In the genomic region with DNA sequence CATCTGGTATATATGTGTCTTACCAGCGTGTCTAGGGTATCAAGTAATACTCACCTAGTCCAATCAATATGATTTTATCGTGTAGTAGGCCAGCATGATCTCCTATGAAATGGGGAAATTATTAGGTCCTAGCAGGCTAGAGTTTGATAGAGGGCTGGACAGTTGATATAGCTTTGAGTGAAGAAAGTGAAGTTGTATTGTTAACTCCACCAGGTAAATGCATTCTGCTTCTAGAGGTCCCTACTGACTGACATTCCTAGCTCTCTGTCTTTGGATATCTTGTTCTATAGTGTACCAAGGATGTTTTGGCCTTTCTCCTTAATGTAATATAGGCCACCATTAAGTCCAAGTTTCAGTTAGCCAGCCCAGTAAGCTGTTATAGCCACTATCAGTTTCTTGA, we compare ENCODE assay signal across 27 cellular contexts.
"Had no signal": no experiment of that assay in that cellular context is flagged by ENCODE, and none has a peak within 500 bp of the region (broad histone marks: within the 10 kb centered on the region; RNA-seq: fewer than 3 reads in every experiment).

No MANE protein-coding gene starts in this region.

- H3K27ac ChIP-seq: ovary, parathyroid adenoma, psoas muscle, right lobe of liver, sigmoid colon, suprapubic skin, testis, upper lobe of left lung, vagina had no signal

- DNase-seq: naive thymus-derived CD4-positive, alpha-beta T cell; natural killer cell; occipital lobe; ovary; posterior cingulate gyrus; psoas muscle; right cardiac atrium; right lobe of liver; sigmoid colon; small intestine; stimulated activated CD4-positive, alpha-beta T cell treated with anti-CD3 and anti-CD28 coated beads, Interleukin-1b, Interleukin-23, amount 100 ng/mL, for 48 hours; stimulated activated CD4-positive, alpha-beta T cell treated with anti-CD3 and anti-CD28 coated beads, Interleukin-4, amount 100 ng/mL, for 1 hour; stimulated activated CD4-positive, alpha-beta T cell treated with anti-CD3 and anti-CD28 coated beads, Interleukin-4, amount 100 ng/mL, for 4 hours; stimulated activated CD8-positive, alpha-beta memory T cell treated with anti-CD3 and anti-CD28 coated beads, Interleukin-4, amount 100 ng/mL, for 48 hours; stimulated activated naive CD4-positive, alpha-beta T cell; stimulated activated naive CD8-positive, alpha-beta T cell treated with anti-CD3 and anti-CD28 coated beads, Interleukin-15, amount 100 ng/mL, for 72 hours; stimulated activated naive CD8-positive, alpha-beta T cell treated with anti-CD3 and anti-CD28 coated beads, Interleukin-15, Interleukin-2, amounts not matched to agents 100 U/mL and 50 U/mL, for 24 hours; substantia nigra; testis; upper lobe of left lung had no signal

- H3K9me3 Mint-ChIP-seq: naive thymus-derived CD4-positive, alpha-beta T cell; natural killer cell; nephron; stimulated activated memory B cell treated with anti-CD40 and anti-IgM and Interleukin-4, amounts not matched to agents 10 μg/mL and 1 μg/mL and 100 μg/mL, for 72 hours; stimulated activated naive CD8-positive, alpha-beta T cell treated with anti-CD3 and anti-CD28 coated beads, Interleukin-15, amount 100 ng/mL, for 72 hours had no signal

- H3K36me3 Mint-ChIP-seq: naive thymus-derived CD4-positive, alpha-beta T cell; natural killer cell; stimulated activated memory B cell treated with anti-CD40 and anti-IgM and Interleukin-4, amounts not matched to agents 10 μg/mL and 1 μg/mL and 100 μg/mL, for 72 hours had no signal

- H3K27me3 Mint-ChIP-seq: stimulated activated memory B cell treated with anti-CD40 and anti-IgM and Interleukin-4, amounts not matched to agents 10 μg/mL and 1 μg/mL and 100 μg/mL, for 72 hours; stimulated activated naive CD8-positive, alpha-beta T cell treated with anti-CD3 and anti-CD28 coated beads, Interleukin-15, amount 100 ng/mL, for 72 hours had no signal

- ATAC-seq: naive thymus-derived CD4-positive, alpha-beta T cell; natural killer cell; psoas muscle; right cardiac atrium; right lobe of liver; stimulated activated memory B cell treated with anti-CD40 and anti-IgM and Interleukin-4, amounts not matched to agents 10 μg/mL and 1 μg/mL and 100 μg/mL, for 72 hours; stimulated activated naive CD8-positive, alpha-beta T cell treated with anti-CD3 and anti-CD28 coated beads, Interleukin-15, amount 100 ng/mL, for 72 hours; stimulated activated naive CD8-positive, alpha-beta T cell treated with anti-CD3 and anti-CD28 coated beads, Interleukin-15, Interleukin-2, amounts not matched to agents 100 U/mL and 50 U/mL, for 24 hours had no signal

- H3K79me2 ChIP-seq: parathyroid adenoma had no signal

- H3K9me3 ChIP-seq: ovary, psoas muscle, right lobe of liver, sigmoid colon, suprapubic skin, testis, tibial nerve, upper lobe of left lung, vagina had no signal

- H3K27me3 ChIP-seq: ovary, right lobe of liver, sigmoid colon, suprapubic skin, testis, tibial nerve, upper lobe of left lung, vagina had no signal

- H3K36me3 ChIP-seq: ovary, right lobe of liver, sigmoid colon, suprapubic skin, tibial nerve, upper lobe of left lung, vagina had no signal

- H3K4me1 ChIP-seq: psoas muscle, right lobe of liver had no signal

- H3K4me3 Mint-ChIP-seq: naive thymus-derived CD4-positive, alpha-beta T cell; natural killer cell; nephron; stimulated activated memory B cell treated with anti-CD40 and anti-IgM and Interleukin-4, amounts not matched to agents 10 μg/mL and 1 μg/mL and 100 μg/mL, for 72 hours; stimulated activated naive CD8-positive, alpha-beta T cell treated with anti-CD3 and anti-CD28 coated beads, Interleukin-15, amount 100 ng/mL, for 72 hours had no signal

- H3K27ac Mint-ChIP-seq: naive thymus-derived CD4-positive, alpha-beta T cell; natural killer cell; nephron; progenitor cell of endocrine pancreas; stimulated activated memory B cell treated with anti-CD40 and anti-IgM and Interleukin-4, amounts not matched to agents 10 μg/mL and 1 μg/mL and 100 μg/mL, for 72 hours; stimulated activated naive CD8-positive, alpha-beta T cell treated with anti-CD3 and anti-CD28 coated beads, Interleukin-15, amount 100 ng/mL, for 72 hours had no signal

- H3K4me3 ChIP-seq: ovary, psoas muscle, right lobe of liver, sigmoid colon, suprapubic skin, testis, tibial nerve, upper lobe of left lung, vagina had no signal

- H3K9ac ChIP-seq: parathyroid adenoma had no signal

- H2AFZ ChIP-seq: parathyroid adenoma had no signal
